8 cellular contexts compared by ENCODE assay signal in genomic region chr5:173057062-173057924, GRCh38. TPM values are rescaled to one million over a fixed set of nuclear protein-coding genes. Genes with fewer than 3 reads are reported as not detected.
DNase-seq lines count a peak whose midpoint lies in the region; ATAC-seq and TF ChIP-seq lines count a peak whose summit lies in the region.

No MANE protein-coding gene starts in this region.

- ATAC-seq in GM19328 (IDR thresholded peaks at IDR 0.05; ENCODE audit: unreplicated experiment) (peak; percentile 73), HG03469 (IDR thresholded peaks at IDR 0.05; ENCODE audit: unreplicated experiment) (peak; percentile 57)

- H3K4me3 ChIP-seq in BLaER1 treated with 17β-estradiol and CSF1 and Interleukin-3, amounts not matched to agents 10 nM and 100 nM, result peak overlapping the region; percentile 95 to 100 (median 98)
- H3K4me3 ChIP-seq in coronary artery, result peak overlapping the region; percentile 100

- H3K9me3 ChIP-seq in BLaER1 treated with 17β-estradiol and CSF1 and Interleukin-3, amounts not matched to agents 10 nM and 100 nM (replicated peaks in 1 of 11), result no peaks in the 10 kb centered on the region

- intact Hi-C loops in activated CD4-positive, alpha-beta T cell treated with anti-CD3 and anti-CD28 coated beads, Interleukin-2, amount 10 ng/mL, durations not matched to agents 24 days and 14 days (cut with micrococcal nuclease), result loop anchor here (1.0 to 10.0 kb wide), 13 partner anchors 22 to 1668 kb away; partner anchors contain the start of genes BNIP1, ERGIC1, FBXW11 and RPL26L1

- peak overlapping the region; percentile 96 for H3K27ac Mint-ChIP-seq in activated CD4-positive, alpha-beta T cell treated with anti-CD3 and anti-CD28 coated beads, Interleukin-2, amount 10 ng/mL, durations not matched to agents 24 days and 14 days

- no peaks in the 10 kb centered on the region for H3K27me3 ChIP-seq in BLaER1 treated with 17β-estradiol and CSF1 and Interleukin-3, amounts not matched to agents 10 nM and 100 nM

- H3K9me3 Mint-ChIP-seq in activated CD4-positive, alpha-beta T cell treated with anti-CD3 and anti-CD28 coated beads, Interleukin-2, amount 10 ng/mL, durations not matched to agents 24 days and 14 days, result no peaks in the 10 kb centered on the region

- peaks cover 24% of the 10 kb centered on the region for H3K4me1 Mint-ChIP-seq in activated CD4-positive, alpha-beta T cell treated with anti-CD3 and anti-CD28 coated beads, Interleukin-2, amount 10 ng/mL, durations not matched to agents 24 days and 14 days

- H3K36me3 Mint-ChIP-seq in activated CD4-positive, alpha-beta T cell treated with anti-CD3 and anti-CD28 coated beads, Interleukin-2, amount 10 ng/mL, durations not matched to agents 24 days and 14 days (ENCODE audit: low read depth), result no peaks in the 10 kb centered on the region

- peak overlapping the region; percentile 62 to 95 (median 88) for H3K4me2 ChIP-seq in BLaER1 treated with 17β-estradiol and CSF1 and Interleukin-3, amounts not matched to agents 10 nM and 100 nM

- peaks cover 15 to 31% (median 19%) of the 10 kb centered on the region in 10 experiments for H3K4me1 ChIP-seq in BLaER1 treated with 17β-estradiol and CSF1 and Interleukin-3, amounts not matched to agents 10 nM and 100 nM

- H3K4me3 Mint-ChIP-seq in activated CD4-positive, alpha-beta T cell treated with anti-CD3 and anti-CD28 coated beads, Interleukin-2, amount 10 ng/mL, durations not matched to agents 24 days and 14 days, result peak overlapping the region; percentile 95

- H4K20me1 ChIP-seq in BLaER1 treated with 17β-estradiol and CSF1 and Interleukin-3, amounts not matched to agents 10 nM and 100 nM, result peaks cover 0 to 51% (median 0%) of the 10 kb centered on the region in 11 experiments; a peak in 7 of 22 replicates

- DNase-seq in NCI-H526 (lab: John Stamatoyannopoulos, UW), result peak; percentile 93 to 97
- DNase-seq in activated CD4-positive, alpha-beta T cell treated with anti-CD3 and anti-CD28 coated beads, Interleukin-2, amount 10 ng/mL, durations not matched to agents 24 days and 14 days, result peak; percentile 100
- DNase-seq in coronary artery (ENCODE audit: low spot score), result peak; percentile 99
- peak; percentile 99 for DNase-seq in left kidney (ENCODE audit: low read depth, low spot score)
- peak; percentile 99 for DNase-seq in stimulated activated CD4-positive, alpha-beta T cell treated with anti-CD3 and anti-CD28 coated beads, Interleukin-1b, Interleukin-23, amount 100 ng/mL, for 48 hours

- no peak for TF ChIP-seq CTCF in coronary artery (IDR thresholded peaks at IDR 0.05)

- no peaks in the 10 kb centered on the region for H3K27me3 Mint-ChIP-seq in activated CD4-positive, alpha-beta T cell treated with anti-CD3 and anti-CD28 coated beads, Interleukin-2, amount 10 ng/mL, durations not matched to agents 24 days and 14 days

- H3K9ac ChIP-seq in BLaER1 treated with 17β-estradiol and CSF1 and Interleukin-3, amounts not matched to agents 10 nM and 100 nM, result peak overlapping the region; percentile 79 to 99 (median 87)

- H3K36me3 ChIP-seq in BLaER1 treated with 17β-estradiol and CSF1 and Interleukin-3, amounts not matched to agents 10 nM and 100 nM, result peaks cover 0 to 11% (median 0%) of the 10 kb centered on the region in 11 experiments; a peak in 1 of 22 replicates

- peak overlapping the region; percentile 64 to 99 (median 87) for H3K27ac ChIP-seq in BLaER1 treated with 17β-estradiol and CSF1 and Interleukin-3, amounts not matched to agents 10 nM and 100 nM
- peak overlapping the region; percentile 98 to 100 for H3K27ac ChIP-seq in coronary artery

RNA-seq across cellular contexts. Expression of gene CREBRF, which starts 1.1 kb away (rescaled TPM):
- total RNA-seq in activated CD4-positive, alpha-beta T cell treated with anti-CD3 and anti-CD28 coated beads, Interleukin-2, amount 10 ng/mL, durations not matched to agents 24 days and 14 days, result 6.2 and 6.7 TPM in 2 replicates

Comparison
In these comparisons a context has a peak if more than half of its experiments do, and no peak if none do; other contexts are left out.
1. Peak in every context shown above with its lines: DNase-seq, ATAC-seq, H3K4me3 ChIP-seq and H3K27ac ChIP-seq.